In the genomic region with DNA sequence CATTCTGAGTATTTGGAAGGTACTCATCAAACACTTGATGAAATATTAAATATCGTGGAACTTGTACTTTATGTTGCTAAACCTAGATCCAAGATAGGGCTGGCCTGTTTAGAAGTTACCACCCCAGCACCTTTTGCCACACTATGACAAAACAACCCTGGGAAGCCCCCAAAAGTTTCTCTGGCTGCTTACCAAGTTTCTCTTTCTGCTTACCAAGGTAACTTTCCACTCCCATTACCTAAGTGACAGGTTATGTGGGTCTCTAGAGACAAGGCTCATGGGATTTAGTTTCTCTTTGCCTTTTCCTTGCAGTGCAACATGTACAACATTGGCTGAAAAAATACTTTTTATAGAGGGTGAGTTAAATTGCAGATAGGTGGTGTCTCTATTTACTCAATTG, we compare ENCODE assay signal across 18 cellular contexts. TPM values are rescaled to one million over a fixed set of nuclear protein-coding genes. Genes with fewer than 3 reads are reported as not detected.
DNase-seq lines count a peak whose midpoint lies in the region; ATAC-seq, FAIRE-seq and TF ChIP-seq lines count a peak whose summit lies in the region.
"Had no signal": no experiment of that assay in that cellular context is flagged by ENCODE, and none has a peak within 500 bp of the region (broad histone marks: within the 10 kb centered on the region; RNA-seq: fewer than 3 reads in every experiment).

No MANE protein-coding gene starts in this region.

- H3K9me3 ChIP-seq in uterus, result no peaks in the 10 kb centered on the region
- no peaks in the 10 kb centered on the region for H3K9me3 ChIP-seq in HepG2 (ENCODE audit: low read length)
- H3K9me3 ChIP-seq: heart left ventricle, upper lobe of left lung had no signal

- TF ChIP-seq CTCF in GM10248 (IDR thresholded peaks at IDR 0.05; ENCODE audit: control extremely low read depth, extremely low read depth, low read depth, missing control alignments) (no peak), uterus (IDR thresholded peaks at IDR 0.05) (no peak), HepG2 (CRISPR knock-in tag; IDR thresholded peaks at IDR 0.05) (no peak)

- no peaks in the 10 kb centered on the region for H3K36me3 ChIP-seq in uterus
- H3K36me3 ChIP-seq in HepG2 (replicated peaks in 1 of 2; ENCODE audit: control insufficient read depth in 1 of 2, insufficient read depth in 2 of 2, low read length in 2 of 2), result no peaks in the 10 kb centered on the region
- H3K36me3 ChIP-seq: heart left ventricle, upper lobe of left lung had no signal

- TF ChIP-seq RAD21 in HepG2 (CRISPR knock-in tag; IDR thresholded peaks at IDR 0.05), result no peak

- no peak overlapping the region for H3K4me3 ChIP-seq in uterus
- H3K4me3 ChIP-seq in HepG2 (replicated peaks in 1 of 3; ENCODE audit: insufficient read depth in 1 of 3, low read depth in 2 of 3, low read length in 3 of 3), result no peak overlapping the region
- H3K4me3 ChIP-seq: GM23248, heart left ventricle, K562, upper lobe of left lung had no signal

- DNase-seq in GM10248 (ENCODE audit: extremely low spot score), result peak; percentile 44
- no peak for DNase-seq in uterus
- DNase-seq in HepG2 (ENCODE audit: low spot score), result no peak
- no peak for DNase-seq in dermis blood vessel endothelial cell
- DNase-seq in activated naive CD4-positive, alpha-beta T cell treated with anti-CD3 and anti-CD28 coated beads, Interleukin-2, amount 50 U/mL, for 16 hours, result no peak
- DNase-seq: AML-193; anterior cingulate cortex; effector memory CD4-positive, alpha-beta T cell; GM23248; heart left ventricle; mammary epithelial cell; NCI-H2107; SHP77 treated with DMSO at 0.1 percent for 48 hours; upper lobe of left lung had no signal

- H3K27me3 ChIP-seq in uterus, result no peaks in the 10 kb centered on the region
- no peaks in the 10 kb centered on the region for H3K27me3 ChIP-seq in HepG2 (ENCODE audit: control insufficient read depth in 1 of 2, insufficient read depth in 2 of 2, low read length in 2 of 2)
- H3K27me3 ChIP-seq: heart left ventricle, upper lobe of left lung had no signal

- no TSS peak for BruUV-seq in HepG2 (replicated peaks; lab: Mats Ljungman, UMichigan)

- no peak for TF ChIP-seq POLR2A in uterus (IDR thresholded peaks at IDR 0.05)
- no peak for TF ChIP-seq POLR2A in HepG2 (IDR thresholded peaks at IDR 0.05; ENCODE audit: insufficient read depth in 1 of 2, low read depth in 2 of 2, low read length in 2 of 2)

- H3K4me1 ChIP-seq in uterus (peaks cover 0 to 4% of the 10 kb centered on the region in 2 donors), HepG2 (ENCODE audit: insufficient read depth, low read length) (no peaks in the 10 kb centered on the region)

- POLR2A ChIA-PET in GM10248 (lab: Yijun Ruan, JAX), result no interaction called here
- POLR2A ChIA-PET in HepG2 (lab: Yijun Ruan, JAX), result no interaction called here

- ATAC-seq in GM19023 (IDR thresholded peaks at IDR 0.05; ENCODE audit: unreplicated experiment) (peak; percentile 75), HG02678 (IDR thresholded peaks at IDR 0.05; ENCODE audit: unreplicated experiment) (peak; percentile 68), HG03460 (IDR thresholded peaks at IDR 0.05; ENCODE audit: unreplicated experiment) (peak; percentile 60), HepG2 (no peak)
- ATAC-seq: heart left ventricle, K562 had no signal

- in situ Hi-C loops in HepG2 (cut with HindIII; ENCODE audit: extremely low pct_ligation_motif_present, low pct_unique_long_range_greater_than_20kb), result no loop called here

- no peaks in the 10 kb centered on the region for H4K20me1 ChIP-seq in HepG2 (ENCODE audit: insufficient read depth, low read length)

- H3K27ac ChIP-seq in uterus (no peak overlapping the region), HepG2 (ENCODE audit: extremely low read length, insufficient read depth, low read length) (no peak overlapping the region)
- H3K27ac ChIP-seq: GM23248, heart left ventricle, upper lobe of left lung had no signal

- no peak overlapping the region for H2AFZ ChIP-seq in HepG2 (ENCODE audit: low read length)
- H2AFZ ChIP-seq: GM23248 had no signal

- 0% methylated on average over 1 of the region's 1 CpG for WGBS in HepG2 (ENCODE audit: low lambda C conversion rate)

- no peak overlapping the region for H3K4me2 ChIP-seq in HepG2 (ENCODE audit: low read depth, low read length)

- H3K9ac ChIP-seq in HepG2 (ENCODE audit: insufficient read depth, low read depth, low read length), result no peak overlapping the region
- H3K9ac ChIP-seq: GM23248 had no signal

- CTCF ChIA-PET in GM10248 (lab: Yijun Ruan, JAX) (no interaction called here), HepG2 (lab: Yijun Ruan, JAX; ENCODE audit: low intra/inter-chr PET ratio, low total read pairs) (no interaction called here)

- intact Hi-C loops in uterus (cut with DNase I; ENCODE audit: low total_unique reads), result no loop called here
- intact Hi-C loops in HepG2 (cut with micrococcal nuclease; ENCODE audit: unreplicated experiment), result no loop called here

- no peak for FAIRE-seq in HepG2 (lab: Jason Lieb, UNC)
- FAIRE-seq: K562 had no signal

- H3K79me2 ChIP-seq in HepG2 (ENCODE audit: insufficient read depth, low read length), result no peaks in the 10 kb centered on the region

- TF ChIP-seq EP300 in HepG2 (IDR thresholded peaks at IDR 0.05; ENCODE audit: low read depth in 2 of 2, low read length in 2 of 2), result no peak
- TF ChIP-seq EP300 in HepG2 (CRISPR knock-in tag; IDR thresholded peaks at IDR 0.05; ENCODE audit: borderline replicate concordance), result no peak

TF ChIP-seq in HepG2, 621 proteins besides CTCF, POLR2A, EP300 and RAD21 (continues in another document):
- TF ChIP-seq TBP (CRISPR knock-in tag; IDR thresholded peaks at IDR 0.05) (no peak), ZNF605 (CRISPR knock-in tag; IDR thresholded peaks at IDR 0.05) (no peak), ZNF333 (CRISPR knock-in tag; IDR thresholded peaks at IDR 0.05; ENCODE audit: borderline replicate concordance) (no peak)

RNA-seq across cellular contexts. Expression of gene PPM1A, which starts 28.9 kb away (rescaled TPM):
- total RNA-seq in uterus (10 to 100 TPM; 32.0 to 77.1 (median 52.8) TPM), HepG2 (2016; rRNA removed; fragmentation: Illumina TruSeq; extraction: Trizol) (29.8 and 37.6 TPM in 2 replicates), dermis blood vessel endothelial cell (23.1 and 42.1 TPM in 2 replicates)
- 12.6 and 12.8 TPM in 2 replicates for total RNA-seq in HepG2 (2016; cell fraction: cytosol; rRNA removed; fragmentation: Illumina TruSeq; extraction: Trizol; ENCODE audit: low read depth)
- total RNA-seq in HepG2 (2016; cell fraction: insoluble cytoplasmic fraction; rRNA removed; fragmentation: Illumina TruSeq; extraction: Trizol), result 27.0 and 34.6 TPM in 2 replicates
- 36.5 and 40.3 TPM in 2 replicates for total RNA-seq in HepG2 (2016; cell fraction: membrane; rRNA removed; fragmentation: Illumina TruSeq; extraction: Trizol)
- 23.7 and 28.3 TPM in 2 replicates for total RNA-seq in HepG2 (2016; cell fraction: nucleus; rRNA removed; fragmentation: Illumina TruSeq; extraction: Trizol)
- polyA plus RNA-seq in HepG2 (2011; rRNA removed), result 20.4 and 23.3 TPM in 2 replicates
- 6.8 and 14.1 TPM in 2 replicates for polyA plus RNA-seq in HepG2 (2011; cell fraction: cytosol; rRNA removed)
- polyA plus RNA-seq in HepG2 (2011; cell fraction: nucleus; rRNA removed), result 13.7 and 18.0 TPM in 2 replicates
- polyA plus RNA-seq in HepG2 (2012), result 29.6 and 41.4 TPM in 2 replicates
- 9.4 and 10.8 TPM in 2 replicates for polyA plus RNA-seq in HepG2 (2016; cell fraction: cytosol; fragmentation: Illumina TruSeq; extraction: Trizol; ENCODE audit: low read depth)
- 30.9 and 34.7 TPM in 2 replicates for polyA plus RNA-seq in HepG2 (2016; cell fraction: insoluble cytoplasmic fraction; fragmentation: Illumina TruSeq; extraction: Trizol; ENCODE audit: low read depth)
- polyA plus RNA-seq in HepG2 (2016; cell fraction: membrane; fragmentation: Illumina TruSeq; extraction: Trizol; ENCODE audit: low read depth), result 23.2 and 25.1 TPM in 2 replicates
- polyA plus RNA-seq in HepG2 (2016; cell fraction: nucleus; fragmentation: Illumina TruSeq; extraction: Trizol; ENCODE audit: insufficient read depth, low read depth), result 42.0 and 44.4 TPM in 2 replicates
- polyA minus RNA-seq in HepG2 (2011; rRNA and poly(A)+ RNA removed; ENCODE audit: low replicate concordance), result 36.9 and 46.4 TPM in 2 replicates
- polyA minus RNA-seq in HepG2 (2011; cell fraction: cytosol; rRNA and poly(A)+ RNA removed), result 25.6 and 32.2 TPM in 2 replicates
- 49.9 and 56.8 TPM in 2 replicates for polyA minus RNA-seq in HepG2 (2011; cell fraction: nucleus; rRNA and poly(A)+ RNA removed)

RNA-seq across cellular contexts. Expression of gene DHRS7, which starts 54.9 kb away (rescaled TPM):
- total RNA-seq in uterus, result 100 to 1,000 TPM in 2 of 4 donors, 10 to 100 TPM in 2; 64.5 to 108 (median 91.2) TPM
- 25.2 and 44.4 TPM in 2 replicates for total RNA-seq in HepG2 (2016; rRNA removed; fragmentation: Illumina TruSeq; extraction: Trizol)
- total RNA-seq in HepG2 (2016; cell fraction: cytosol; rRNA removed; fragmentation: Illumina TruSeq; extraction: Trizol; ENCODE audit: low read depth), result 7.9 and 8.6 TPM in 2 replicates
- 26.3 and 40.3 TPM in 2 replicates for total RNA-seq in HepG2 (2016; cell fraction: insoluble cytoplasmic fraction; rRNA removed; fragmentation: Illumina TruSeq; extraction: Trizol)
- total RNA-seq in HepG2 (2016; cell fraction: membrane; rRNA removed; fragmentation: Illumina TruSeq; extraction: Trizol), result 9.4 and 10.7 TPM in 2 replicates
- total RNA-seq in HepG2 (2016; cell fraction: nucleus; rRNA removed; fragmentation: Illumina TruSeq; extraction: Trizol), result 30.8 and 35.0 TPM in 2 replicates
- polyA plus RNA-seq in HepG2 (2011; rRNA removed), result 17.0 and 20.8 TPM in 2 replicates
- 19.3 and 24.1 TPM in 2 replicates for polyA plus RNA-seq in HepG2 (2011; cell fraction: cytosol; rRNA removed)
- polyA plus RNA-seq in HepG2 (2011; cell fraction: nucleus; rRNA removed), result 9.2 and 12.0 TPM in 2 replicates
- 23.8 and 32.5 TPM in 2 replicates for polyA plus RNA-seq in HepG2 (2012)
- 6.4 and 6.9 TPM in 2 replicates for polyA plus RNA-seq in HepG2 (2016; cell fraction: cytosol; fragmentation: Illumina TruSeq; extraction: Trizol; ENCODE audit: low read depth)
- 21.8 and 23.9 TPM in 2 replicates for polyA plus RNA-seq in HepG2 (2016; cell fraction: insoluble cytoplasmic fraction; fragmentation: Illumina TruSeq; extraction: Trizol; ENCODE audit: low read depth)
- 8.3 and 8.6 TPM in 2 replicates for polyA plus RNA-seq in HepG2 (2016; cell fraction: membrane; fragmentation: Illumina TruSeq; extraction: Trizol; ENCODE audit: low read depth)
- polyA plus RNA-seq in HepG2 (2016; cell fraction: nucleus; fragmentation: Illumina TruSeq; extraction: Trizol; ENCODE audit: insufficient read depth, low read depth), result 38.7 and 45.9 TPM in 2 replicates
- 9.0 and 23.9 TPM in 2 replicates for polyA minus RNA-seq in HepG2 (2011; rRNA and poly(A)+ RNA removed; ENCODE audit: low replicate concordance)
- 15.3 and 15.4 TPM in 2 replicates for polyA minus RNA-seq in HepG2 (2011; cell fraction: cytosol; rRNA and poly(A)+ RNA removed)
- polyA minus RNA-seq in HepG2 (2011; cell fraction: nucleus; rRNA and poly(A)+ RNA removed), result 11.6 and 15.4 TPM in 2 replicates
- 87.1 and 102 TPM in 2 replicates for total RNA-seq in dermis blood vessel endothelial cell
